Comparison of ENCODE assay signal across 30 cellular contexts in the genomic region with DNA sequence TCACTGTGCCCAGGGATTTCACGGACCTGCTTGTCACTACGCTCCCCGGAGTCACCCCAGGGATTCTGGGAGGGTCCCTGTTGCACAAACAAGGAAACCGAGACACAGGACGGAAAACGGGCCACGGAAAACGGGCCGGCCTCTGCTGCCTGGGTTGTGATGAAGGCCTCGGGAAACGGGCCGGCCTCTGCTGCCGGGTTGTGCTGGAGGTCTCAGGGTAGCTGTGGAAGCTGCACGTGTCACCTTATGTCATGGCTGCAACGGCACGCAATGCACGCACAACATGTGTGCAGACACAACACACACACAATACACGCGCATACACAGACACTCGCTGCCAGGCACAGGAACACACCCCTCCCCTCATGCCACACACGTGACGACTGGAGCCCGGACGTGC. TPM values are rescaled to one million over a fixed set of nuclear protein-coding genes. Genes with fewer than 3 reads are reported as not detected.
"Had no signal": no experiment of that assay in that cellular context is flagged by ENCODE, and none has a peak within 500 bp of the region (broad histone marks: within the 10 kb centered on the region; RNA-seq: fewer than 3 reads in every experiment).

No MANE protein-coding gene starts in this region.

- ATAC-seq: activated CD8-positive, alpha-beta memory T cell treated with anti-CD3 and anti-CD28 coated beads, Interleukin-2, amount 10 ng/mL, durations not matched to agents 7 days and 5 days; activated CD8-positive, alpha-beta T cell treated with anti-CD3 and anti-CD28 coated beads, Interleukin-2, amount 10 ng/mL, durations not matched to agents 7 days and 5 days; activated naive CD8-positive, alpha-beta T cell treated with anti-CD3 and anti-CD28 coated beads, Interleukin-2, amount 50 U/mL, for 24 hours had no signal

- H3K27me3 ChIP-seq: cardiac muscle cell had no signal

- H3K4me3 ChIP-seq: ascending aorta, cardiac muscle cell had no signal

- H3K9me3 ChIP-seq: ascending aorta had no signal

- H3K27ac ChIP-seq: ascending aorta, cardiac muscle cell, VCaP had no signal

- H3K36me3 ChIP-seq: ascending aorta, cardiac muscle cell had no signal

- DNase-seq: activated B cell treated with CpG ODN at 0.5 μM for 24 hours; activated CD4-positive, alpha-beta memory T cell treated with anti-CD3 and anti-CD28 coated beads, Interleukin-2, amount 10 ng/mL, durations not matched to agents 7 days and 5 days; activated CD4-positive, alpha-beta T cell treated with anti-CD3 and anti-CD28 coated beads for 4 hours; activated CD4-positive, alpha-beta T cell treated with anti-CD3 and anti-CD28 coated beads, Interleukin-2, amount 10 ng/mL, durations not matched to agents 24 days and 14 days; activated CD4-positive, alpha-beta T cell treated with anti-CD3 and anti-CD28 coated beads, Interleukin-2, amount 50 U/mL, for 48 hours; activated CD4-positive, CD25-positive, alpha-beta regulatory T cell treated with anti-CD3 and anti-CD28 coated beads, Interleukin-2, amount 50 U/mL, for 72 hours; activated CD8-positive, alpha-beta memory T cell treated with anti-CD3 and anti-CD28 coated beads for 24 hours; activated CD8-positive, alpha-beta memory T cell treated with anti-CD3 and anti-CD28 coated beads, Interleukin-2, amount 10 ng/mL, durations not matched to agents 7 days and 5 days; activated CD8-positive, alpha-beta memory T cell treated with anti-CD3 and anti-CD28 coated beads, Interleukin-2, amount 50 U/mL, for 48 hours; activated CD8-positive, alpha-beta T cell treated with anti-CD3 and anti-CD28 coated beads, Interleukin-2, amount 10 ng/mL, durations not matched to agents 7 days and 5 days; activated effector memory CD4-positive, alpha-beta T cell treated with Interleukin-2 at 50 U/mL for 16 hours; activated gamma-delta T cell; activated naive CD4-positive, alpha-beta T cell treated with anti-CD3 and anti-CD28 coated beads, Interleukin-2, amount 10 ng/mL, durations not matched to agents 7 days and 5 days; activated naive CD4-positive, alpha-beta T cell treated with Interleukin-2 at 50 U/mL for 16 hours; activated naive CD8-positive, alpha-beta T cell treated with anti-CD3 and anti-CD28 coated beads, Interleukin-2, amount 10 ng/mL, durations not matched to agents 7 days and 5 days; activated naive CD8-positive, alpha-beta T cell treated with anti-CD3 and anti-CD28 coated beads, Interleukin-2, amount 50 U/mL, for 24 hours; activated T-cell treated with anti-CD3 and anti-CD28 coated beads, Interleukin-2, amount 50 U/mL, for 24 hours; activated T-cell treated with anti-CD3 and anti-CD28 coated beads, Interleukin-2, amount 50 U/mL, for 48 hours; amygdala; anterior cingulate cortex; caudate nucleus; cerebellar nuclear complex; T-helper 1 cell; T-helper 2 cell; T-helper 9 cell had no signal

RNA-seq across cellular contexts. Expression of gene GNG13, which starts 27.0 kb away (rescaled TPM):
- total RNA-seq: activated B cell treated with CpG ODN at 0.5 μM for 24 hours; activated CD4-positive, alpha-beta memory T cell treated with anti-CD3 and anti-CD28 coated beads, Interleukin-2, amount 10 ng/mL, durations not matched to agents 7 days and 5 days; activated CD4-positive, alpha-beta T cell treated with anti-CD3 and anti-CD28 coated beads, Interleukin-2, amount 10 ng/mL, durations not matched to agents 24 days and 14 days; activated CD8-positive, alpha-beta memory T cell treated with anti-CD3 and anti-CD28 coated beads, Interleukin-2, amount 10 ng/mL, durations not matched to agents 7 days and 5 days; activated CD8-positive, alpha-beta T cell treated with anti-CD3 and anti-CD28 coated beads, Interleukin-2, amount 10 ng/mL, durations not matched to agents 7 days and 5 days; activated naive CD8-positive, alpha-beta T cell treated with anti-CD3 and anti-CD28 coated beads, Interleukin-2, amount 10 ng/mL, durations not matched to agents 7 days and 5 days; activated T-helper 2 cell treated with anti-CD3 and anti-CD28 coated beads, Interferon-gamma antibody, Interleukin-2, Interleukin-4, amounts not matched to agents 10 μg/mL and 5 μg/mL and 100 μg/mL, durations not matched to agents 14 hours and 24 hours and 36 hours; ascending aorta; bronchial epithelial cell; cardiac muscle cell had no signal
